9 cellular contexts compared by ENCODE assay signal in genomic region chr15:100601158-100601557, GRCh38. TPM values are rescaled to one million over a fixed set of nuclear protein-coding genes. Genes with fewer than 3 reads are reported as not detected.
A peak's percentile ranks its signal among the peaks of the same experiment; 100 is the strongest.
DNase-seq lines count a peak whose midpoint lies in the region; ATAC-seq, FAIRE-seq and TF ChIP-seq lines count a peak whose summit lies in the region.
"Had no signal": no experiment of that assay in that cellular context is flagged by ENCODE, and none has a peak within 500 bp of the region (broad histone marks: within the 10 kb centered on the region; RNA-seq: fewer than 3 reads in every experiment).

No MANE protein-coding gene starts in this region.

- no peaks in the 10 kb centered on the region for H3K9me3 Mint-ChIP-seq in progenitor cell of endocrine pancreas (ENCODE audit: low read depth)

- H3K27me3 Mint-ChIP-seq in progenitor cell of endocrine pancreas, result no peaks in the 10 kb centered on the region

- DNase-seq in DMS 273 (lab: John Stamatoyannopoulos, UW; ENCODE audit: unreplicated experiment) (peak; percentile 28), DMS 273 treated with DMSO at 0.1 percent for 48 hours (lab: John Stamatoyannopoulos, UW) (no peak), SJSA1 (ENCODE audit: low read depth in 1 of 2, low spot score in 2 of 2) (no peak), bronchial epithelial cell (ENCODE audit: low read depth) (peak; percentile 19), mucosa of descending colon (peak in 2 of 3 donors; percentile 27), progenitor cell of endocrine pancreas (ENCODE audit: low spot score, unreplicated experiment) (no peak)

- no peak for TF ChIP-seq CTCF in bronchial epithelial cell (IDR thresholded peaks at IDR 0.05; ENCODE audit: insufficient read depth, low read length, severe bottlenecking)
- TF ChIP-seq CTCF in mucosa of descending colon (IDR thresholded peaks at IDR 0.05), result no peak
- TF ChIP-seq CTCF in progenitor cell of endocrine pancreas (IDR thresholded peaks at IDR 0.05; ENCODE audit: unreplicated experiment), result no peak

- intact Hi-C loops in mucosa of descending colon (cut with DNase I, micrococcal nuclease), result no loop called here

- H3K27ac Mint-ChIP-seq in progenitor cell of endocrine pancreas, result no peak overlapping the region

- peaks cover 7% of the 10 kb centered on the region for H3K4me1 Mint-ChIP-seq in progenitor cell of endocrine pancreas (ENCODE audit: low read depth)

- ATAC-seq in mucosa of descending colon, result no peak
- no peak for ATAC-seq in HG02623 (IDR thresholded peaks at IDR 0.05; ENCODE audit: unreplicated experiment)
- ATAC-seq in HG02981 (IDR thresholded peaks at IDR 0.05; ENCODE audit: unreplicated experiment), result no peak

- H3K27me3 ChIP-seq in SJSA1 (replicated peaks), result no peaks in the 10 kb centered on the region
- no peaks in the 10 kb centered on the region for H3K27me3 ChIP-seq in bronchial epithelial cell (ENCODE audit: control insufficient read depth, insufficient read depth, low read length)

- peak overlapping the region; percentile 78 for H3K4me3 ChIP-seq in SJSA1
- peak overlapping the region; percentile 90 for H3K4me3 ChIP-seq in bronchial epithelial cell (ENCODE audit: low read depth, low read length)
- H3K4me3 ChIP-seq in mucosa of descending colon, result peak overlapping the region; percentile 66

- no peaks in the 10 kb centered on the region for H3K9me3 ChIP-seq in SJSA1 (replicated peaks)
- H3K9me3 ChIP-seq in mucosa of descending colon, result no peaks in the 10 kb centered on the region

- H3K36me3 ChIP-seq in SJSA1 (peaks cover 6% of the 10 kb centered on the region), bronchial epithelial cell (ENCODE audit: control insufficient read depth, insufficient read depth, low read length) (peaks cover 3% of the 10 kb centered on the region), mucosa of descending colon (ENCODE audit: low read depth) (no peaks in the 10 kb centered on the region)

- H3K4me3 Mint-ChIP-seq in progenitor cell of endocrine pancreas (ENCODE audit: low read depth), result no peak overlapping the region

- no peak for FAIRE-seq in bronchial epithelial cell (lab: Jason Lieb, UNC)
- FAIRE-seq: A204.1 had no signal

- H3K4me1 ChIP-seq in SJSA1 (replicated peaks) (peaks cover 10% of the 10 kb centered on the region), mucosa of descending colon (ENCODE audit: low read depth) (peaks cover 17% of the 10 kb centered on the region)

- H3K27ac ChIP-seq in SJSA1, result no peak overlapping the region

- H3K36me3 Mint-ChIP-seq in progenitor cell of endocrine pancreas (ENCODE audit: insufficient read depth), result peaks cover 3% of the 10 kb centered on the region

RNA-seq across cellular contexts. Expression of gene LINS1, which starts 0.8 kb away (rescaled TPM):
- 19.3 and 24.2 TPM in 2 replicates for total RNA-seq in SJSA1 (2014; rRNA removed; shearing (Covaris generic))
- total RNA-seq in bronchial epithelial cell (7.6 and 7.8 TPM in 2 replicates), mucosa of descending colon (10 to 100 TPM; 18.6 to 32.0 (median 24.2) TPM), progenitor cell of endocrine pancreas (17.7 and 19.8 TPM in 2 replicates)

RNA-seq across cellular contexts. Expression of gene ASB7, which starts 1.2 kb away (rescaled TPM):
- 8.6 and 11.4 TPM in 2 replicates for total RNA-seq in SJSA1 (2014; rRNA removed; shearing (Covaris generic))
- total RNA-seq in bronchial epithelial cell, result 12.6 and 13.6 TPM in 2 replicates
- 10 to 100 TPM; 20.1 to 23.5 (median 22.2) TPM for total RNA-seq in mucosa of descending colon
- 17.4 and 18.9 TPM in 2 replicates for total RNA-seq in progenitor cell of endocrine pancreas

Comparison
In these comparisons a context has a peak if more than half of its experiments do, and no peak if none do; other contexts are left out.
1. DNase-seq: peak in DMS 273 (single experiment), bronchial epithelial cell (single experiment) and mucosa of descending colon (2 of 3); none in DMS 273 treated with DMSO at 0.1 percent for 48 hours (single experiment), SJSA1 (0 of 2) and progenitor cell of endocrine pancreas (single experiment).
2. Peak in every context shown above with its lines, with median percentiles within 50 percentile points of each other: H3K4me3 ChIP-seq.